In the genomic region with DNA sequence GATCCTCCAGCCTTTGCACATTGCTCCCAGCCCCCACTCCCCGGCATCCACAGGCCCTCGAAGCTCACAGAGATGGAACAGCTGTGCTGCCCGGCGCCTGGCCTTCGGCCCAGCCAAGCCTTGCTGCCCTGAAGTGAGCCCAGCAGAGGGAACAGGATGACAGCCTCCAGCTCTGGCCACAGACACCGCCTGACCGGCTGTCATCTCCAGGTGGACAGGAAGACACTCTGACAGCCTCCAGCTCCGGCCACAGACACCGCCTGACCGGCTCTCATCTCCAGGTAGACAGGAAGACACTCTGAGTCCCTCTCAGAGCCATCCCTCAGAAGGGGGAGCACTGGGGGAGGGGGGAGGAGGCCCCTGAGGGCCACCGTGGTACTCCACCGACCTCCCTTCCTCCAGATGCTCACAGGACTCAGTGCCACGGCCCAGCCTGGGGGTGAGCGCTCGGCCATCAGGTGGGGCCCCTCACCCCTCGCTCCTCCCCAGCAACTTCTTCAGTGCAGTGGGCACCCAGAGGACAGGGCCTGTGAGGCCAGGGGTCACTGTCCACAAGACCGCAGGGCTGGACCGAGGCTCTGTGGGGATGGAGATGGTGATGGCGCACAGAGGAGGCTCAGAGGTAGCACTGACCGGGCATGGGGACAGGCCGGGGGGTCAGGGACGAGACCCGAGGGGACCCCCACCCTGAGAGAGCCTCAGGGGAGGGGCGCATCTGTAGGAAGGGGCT, we compare ENCODE assay signal across 13 cellular contexts. TPM values are rescaled to one million over a fixed set of nuclear protein-coding genes. Genes with fewer than 3 reads are reported as not detected.
DNase-seq lines count a peak whose midpoint lies in the region; ATAC-seq and TF ChIP-seq lines count a peak whose summit lies in the region.
"Had no signal": no experiment of that assay in that cellular context is flagged by ENCODE, and none has a peak within 500 bp of the region (broad histone marks: within the 10 kb centered on the region; RNA-seq: fewer than 3 reads in every experiment).

No MANE protein-coding gene starts in this region.

- H3K27ac Mint-ChIP-seq in activated T-helper 2 cell treated with anti-CD3 and anti-CD28 coated beads, Interferon-gamma antibody, Interleukin-2, Interleukin-4, amounts not matched to agents 10 μg/mL and 5 μg/mL and 100 μg/mL, durations not matched to agents 14 hours and 24 hours and 36 hours, result no peak overlapping the region
- H3K27ac Mint-ChIP-seq: mesothelial cell of epicardium; stimulated activated naive CD8-positive, alpha-beta T cell treated with anti-CD3 and anti-CD28 coated beads, Interleukin-15, Interleukin-2, amounts not matched to agents 100 ng/mL and 50 ng/mL, for 24 hours had no signal

- ATAC-seq in Panc1 (0 out of 2 replicates have a peak, but pooled peaks have one; percentile 32), HG02938 (IDR thresholded peaks at IDR 0.05; ENCODE audit: unreplicated experiment) (no peak), GM21526 (IDR thresholded peaks at IDR 0.05; ENCODE audit: low FRiP score, unreplicated experiment) (no peak)

- peaks cover 7% of the 10 kb centered on the region for H3K4me1 Mint-ChIP-seq in activated T-helper 2 cell treated with anti-CD3 and anti-CD28 coated beads, Interferon-gamma antibody, Interleukin-2, Interleukin-4, amounts not matched to agents 10 μg/mL and 5 μg/mL and 100 μg/mL, durations not matched to agents 14 hours and 24 hours and 36 hours (ENCODE audit: low read depth)

- in situ Hi-C loops in Panc1 (cut with HindIII; ENCODE audit: low pct_unique_long_range_greater_than_20kb, low sequenced_read_pairs), result no loop called here

- H3K9me3 Mint-ChIP-seq in activated T-helper 2 cell treated with anti-CD3 and anti-CD28 coated beads, Interferon-gamma antibody, Interleukin-2, Interleukin-4, amounts not matched to agents 10 μg/mL and 5 μg/mL and 100 μg/mL, durations not matched to agents 14 hours and 24 hours and 36 hours, result peaks cover 6% of the 10 kb centered on the region

- BruUV-seq in Panc1 (replicated peaks; lab: Mats Ljungman, UMichigan), result no TSS peak

- H3K4me1 ChIP-seq in Panc1 (ENCODE audit: control insufficient read depth, insufficient read depth, low read length), result no peaks in the 10 kb centered on the region
- H3K4me1 ChIP-seq: breast epithelium had no signal

- H3K27me3 ChIP-seq in Panc1 (ENCODE audit: control insufficient read depth, insufficient read depth, low read length), result no peaks in the 10 kb centered on the region
- H3K27me3 ChIP-seq: breast epithelium had no signal

- peaks cover 11% of the 10 kb centered on the region for H3K36me3 Mint-ChIP-seq in activated T-helper 2 cell treated with anti-CD3 and anti-CD28 coated beads, Interferon-gamma antibody, Interleukin-2, Interleukin-4, amounts not matched to agents 10 μg/mL and 5 μg/mL and 100 μg/mL, durations not matched to agents 14 hours and 24 hours and 36 hours (ENCODE audit: low read depth)

- peaks cover 4% of the 10 kb centered on the region; the same call in 1 of the 2 replicates for H3K36me3 ChIP-seq in Panc1 (ENCODE audit: control insufficient read depth, insufficient read depth, low read length)

- H3K4me3 ChIP-seq in AG10803 (ENCODE audit: low read length) (no peak overlapping the region), Panc1 (ENCODE audit: low read depth in 2 of 2, low read length in 2 of 2) (no peak overlapping the region), fibroblast of villous mesenchyme (ENCODE audit: low read depth, low read length) (no peak overlapping the region)
- H3K4me3 ChIP-seq: breast epithelium had no signal

- intact Hi-C loops in Panc1 (cut with micrococcal nuclease; ENCODE audit: unreplicated experiment), result loop anchor here (5.0 kb wide), 1 partner anchor 148 kb away; the partner anchor contains the start of genes ALG12 and CRELD2
- intact Hi-C loops in activated T-helper 2 cell treated with anti-CD3 and anti-CD28 coated beads, Interferon-gamma antibody, Interleukin-2, Interleukin-4, amounts not matched to agents 10 μg/mL and 5 μg/mL and 100 μg/mL, durations not matched to agents 14 hours and 24 hours and 36 hours (cut with micrococcal nuclease), result loop anchor here (5.0 kb wide), 1 partner anchor 148 kb away; the partner anchor contains the start of genes ALG12 and CRELD2

- no peak overlapping the region for H3K4me3 Mint-ChIP-seq in activated T-helper 2 cell treated with anti-CD3 and anti-CD28 coated beads, Interferon-gamma antibody, Interleukin-2, Interleukin-4, amounts not matched to agents 10 μg/mL and 5 μg/mL and 100 μg/mL, durations not matched to agents 14 hours and 24 hours and 36 hours (ENCODE audit: low read depth)
- H3K4me3 Mint-ChIP-seq: mesothelial cell of epicardium; stimulated activated naive CD8-positive, alpha-beta T cell treated with anti-CD3 and anti-CD28 coated beads, Interleukin-15, Interleukin-2, amounts not matched to agents 100 ng/mL and 50 ng/mL, for 24 hours had no signal

- DNase-seq in AG10803 (ENCODE audit: low read depth) (peak; percentile 43), Panc1 (ENCODE audit: low read depth, low spot score) (no peak), fibroblast of villous mesenchyme (ENCODE audit: low read depth) (peak; percentile 43), myocyte (ENCODE audit: low read depth) (peak; percentile 95), germinal center (ENCODE audit: low spot score) (no peak)
- no peak for DNase-seq in activated T-helper 2 cell treated with anti-CD3 and anti-CD28 coated beads, Interferon-gamma antibody, Interleukin-2, Interleukin-4, amounts not matched to agents 10 μg/mL and 5 μg/mL and 100 μg/mL, durations not matched to agents 14 hours and 24 hours and 36 hours (ENCODE audit: low spot score)
- DNase-seq: T-helper 2 cell had no signal

- CTCF ChIA-PET in Panc1 (lab: Charles Lee), result interaction anchor here (0.6 kb wide), 1 partner anchor 38 kb away, joined by 6 read pairs; no protein-coding TSS in a partner anchor

- POLR2A ChIA-PET in Panc1 (lab: Charles Lee), result no interaction called here

- H3K27me3 Mint-ChIP-seq in activated T-helper 2 cell treated with anti-CD3 and anti-CD28 coated beads, Interferon-gamma antibody, Interleukin-2, Interleukin-4, amounts not matched to agents 10 μg/mL and 5 μg/mL and 100 μg/mL, durations not matched to agents 14 hours and 24 hours and 36 hours (ENCODE audit: low read depth), result no peaks in the 10 kb centered on the region
- H3K27me3 Mint-ChIP-seq: CD8-positive, alpha-beta memory T cell; stimulated activated naive CD8-positive, alpha-beta T cell treated with anti-CD3 and anti-CD28 coated beads, Interleukin-15, Interleukin-2, amounts not matched to agents 100 ng/mL and 50 ng/mL, for 24 hours had no signal

- TF ChIP-seq CTCF in AG10803 (conservative IDR thresholded peaks at IDR 0.05; ENCODE audit: low read length) (no peak), Panc1 (IDR thresholded peaks at IDR 0.05) (no peak), fibroblast of villous mesenchyme (IDR thresholded peaks at IDR 0.05; ENCODE audit: insufficient read depth, low read depth, low read length) (no peak)

- no peaks in the 10 kb centered on the region for H3K9me3 ChIP-seq in Panc1 (ENCODE audit: control insufficient read depth, insufficient read depth, low read depth, low read length)

- no peak overlapping the region for H3K27ac ChIP-seq in Panc1 (ENCODE audit: low read length)
- H3K27ac ChIP-seq: breast epithelium had no signal

RNA-seq across cellular contexts. Expression of gene BRD1, which starts 58.5 kb away (rescaled TPM):
- total RNA-seq in Panc1 (2021; ENCODE audit: unreplicated experiment) (24.0 TPM), fibroblast of villous mesenchyme (29.3 and 29.8 TPM in 2 replicates), myocyte (20.1 and 21.4 TPM in 2 replicates)
- 22.1 TPM for polyA plus RNA-seq in Panc1 (2012; ENCODE audit: insufficient read length)
- polyA plus RNA-seq in myocyte (2012), result 15.5 TPM
- total RNA-seq in activated T-helper 2 cell treated with anti-CD3 and anti-CD28 coated beads, Interferon-gamma antibody, Interleukin-2, Interleukin-4, amounts not matched to agents 10 μg/mL and 5 μg/mL and 100 μg/mL, durations not matched to agents 14 hours and 24 hours and 36 hours, result 41.3 and 46.2 TPM in 2 replicates

Comparison
In these comparisons a context has a peak if more than half of its experiments do, and no peak if none do; other contexts are left out.
1. DNase-seq: peak in AG10803 (single experiment), fibroblast of villous mesenchyme (single experiment) and myocyte (single experiment); none in Panc1 (single experiment), germinal center (single experiment) and activated T-helper 2 cell treated with anti-CD3 and anti-CD28 coated beads, Interferon-gamma antibody, Interleukin-2, Interleukin-4, amounts not matched to agents 10 μg/mL and 5 μg/mL and 100 μg/mL, durations not matched to agents 14 hours and 24 hours and 36 hours (single experiment).